Comparison of ENCODE assay signal across 26 cellular contexts in the genomic region with DNA sequence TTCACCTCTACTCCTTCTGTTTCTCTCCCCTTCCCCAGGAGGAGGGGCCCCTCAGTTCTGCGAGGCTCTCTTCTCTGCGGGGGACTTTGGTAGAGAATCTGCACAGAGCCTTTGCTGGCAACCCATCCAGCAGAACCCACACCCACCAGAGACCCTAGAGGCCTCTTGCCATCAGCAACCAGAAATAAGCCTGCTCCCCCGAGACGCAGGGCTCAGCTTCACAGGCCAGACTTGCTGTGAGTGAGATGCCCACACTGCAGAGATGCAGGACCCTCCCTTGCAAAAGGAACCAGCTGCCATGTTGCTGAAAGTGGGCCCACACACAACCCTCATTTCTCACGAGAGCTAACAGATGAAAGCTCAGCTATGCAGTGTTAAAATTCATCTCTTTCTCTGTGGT.
DNase-seq lines count a peak whose midpoint lies in the region; ATAC-seq, FAIRE-seq and TF ChIP-seq lines count a peak whose summit lies in the region.
"Had no signal": no experiment of that assay in that cellular context is flagged by ENCODE, and none has a peak within 500 bp of the region (broad histone marks: within the 10 kb centered on the region; RNA-seq: fewer than 3 reads in every experiment).

No MANE protein-coding gene starts in this region.

- CTCF ChIA-PET in IMR-90 (lab: Yijun Ruan, JAX), result interaction anchor here (0.6 kb wide), 1 partner anchor 432 kb away, joined by 3 read pairs; no protein-coding TSS in a partner anchor

- no peak overlapping the region for H2BK20ac ChIP-seq in IMR-90 (ENCODE audit: low read depth, low read length)

- no peak overlapping the region for H3K56ac ChIP-seq in IMR-90 (ENCODE audit: extremely low read depth, insufficient read depth, low read length)

- TF ChIP-seq POLR2A in IMR-90 (IDR thresholded peaks at IDR 0.05; ENCODE audit: low read depth, low read length), result no peak
- no peak for TF ChIP-seq POLR2A in H54 (IDR thresholded peaks at IDR 0.05; ENCODE audit: low read depth, low read length)

- no peak for FAIRE-seq in H54 (lab: Jason Lieb, UNC)
- FAIRE-seq: A204.1, GM12878 had no signal

- H4K5ac ChIP-seq in IMR-90 (ENCODE audit: low read depth, low read length), result no peak overlapping the region; the same call in 1 of the 2 replicates

- no peak overlapping the region for H2BK120ac ChIP-seq in IMR-90 (ENCODE audit: low read depth, low read length)

- no peak overlapping the region for H3K9ac ChIP-seq in IMR-90 (ENCODE audit: low read depth, low read length)
- H3K9ac ChIP-seq: KMS-11 had no signal

- no peak overlapping the region for H3K14ac ChIP-seq in IMR-90 (replicated peaks; ENCODE audit: low read depth, low read length)

- no peak overlapping the region for H3K4me2 ChIP-seq in IMR-90 (ENCODE audit: low read depth, low read length)
- H3K4me2 ChIP-seq: KMS-11 had no signal

- H3K4ac ChIP-seq in IMR-90 (ENCODE audit: low read depth, low read length), result no peak overlapping the region

- H3K4me3 Mint-ChIP-seq in osteocyte (ENCODE audit: unreplicated experiment), result no peak overlapping the region
- H3K4me3 Mint-ChIP-seq: CD8-positive, alpha-beta T cell; IgD-negative memory B cell had no signal

- H3K36me3 Mint-ChIP-seq in osteocyte (ENCODE audit: unreplicated experiment), result peaks cover 9% of the 10 kb centered on the region

- H3K27ac ChIP-seq in IMR-90 (ENCODE audit: insufficient read depth, low read length), result no peak overlapping the region
- H3K27ac ChIP-seq: KMS-11 had no signal

- BruUV-seq in IMR-90 (replicated peaks; lab: Mats Ljungman, UMichigan), result no TSS peak

- H3K9me3 ChIP-seq in IMR-90 (ENCODE audit: control insufficient read depth, insufficient read depth, low read length), result no peaks in the 10 kb centered on the region
- H3K9me3 ChIP-seq: Caco-2 had no signal

- no peaks in the 10 kb centered on the region for H3K9me1 ChIP-seq in IMR-90 (ENCODE audit: insufficient read depth, low read length)

- H3K4me3 ChIP-seq in IMR-90 (ENCODE audit: insufficient read depth, low read depth, low read length), result no peak overlapping the region
- no peak overlapping the region for H3K4me3 ChIP-seq in choroid plexus epithelial cell (ENCODE audit: low read depth, low read length)
- H3K4me3 ChIP-seq: GM12878 had no signal

- POLR2A ChIA-PET in IMR-90 (lab: Charles Lee; ENCODE audit: unreplicated experiment), result no interaction called here

- intact Hi-C loops in IMR-90 (cut with micrococcal nuclease), result no loop called here

- H4K8ac ChIP-seq in IMR-90 (ENCODE audit: low read depth in 2 of 2, low read length in 2 of 2), result no peak overlapping the region

- ATAC-seq in IMR-90 (ENCODE audit: low read depth), result peak; percentile 14; the same call in 1 of the 2 replicates
- ATAC-seq: CD8-positive, alpha-beta T cell; GM12878; HCT116 had no signal

- no peak overlapping the region for H2AK9ac ChIP-seq in IMR-90 (replicated peaks; ENCODE audit: low read depth, low read length, poor library complexity)

- no peak for DNase-seq in IMR-90
- peak; percentile 17 for DNase-seq in choroid plexus epithelial cell (ENCODE audit: low read depth)
- no peak for DNase-seq in osteocyte (ENCODE audit: extremely low spot score, unreplicated experiment)
- no peak for DNase-seq in activated T-cell treated with anti-CD3 and anti-CD28 coated beads for 4 hours
- DNase-seq in stimulated activated CD4-positive, alpha-beta T cell treated with anti-CD3 and anti-CD28 coated beads, Interleukin-2, amount 100 ng/mL, for 24 hours, result no peak
- DNase-seq in H54 (ENCODE audit: insufficient read length, low spot score), result no peak
- DNase-seq in occipital lobe (lab: John Stamatoyannopoulos, UW), result no peak
- DNase-seq: C1 segment of cervical spinal cord; Caco-2; CD8-positive, alpha-beta T cell; EL; GDM1; GOT3; MM.1S; NCI-H1694; NCI-H2029 treated with DMSO at 0.1 percent for 48 hours; NCI-H446 treated with DMSO at 0.1 percent for 48 hours; NCI-H526; NCI-H82; NK-92 treated with Interleukin-12 subunit alpha and Interleukin-12 subunit beta, amount 100 ng/mL, for 24 hours; PC-3 had no signal

- H3K36me3 ChIP-seq in IMR-90 (ENCODE audit: control insufficient read depth, insufficient read depth, low read length), result no peaks in the 10 kb centered on the region

- H3K18ac ChIP-seq in IMR-90 (ENCODE audit: low read depth, low read length), result no peak overlapping the region

- peaks cover 22% of the 10 kb centered on the region for H3K4me1 Mint-ChIP-seq in osteocyte (ENCODE audit: unreplicated experiment)
- H3K4me1 Mint-ChIP-seq: IgD-negative memory B cell had no signal

- H3K27ac Mint-ChIP-seq in osteocyte (ENCODE audit: unreplicated experiment), result peak overlapping the region; percentile 4
- H3K27ac Mint-ChIP-seq: CD8-positive, alpha-beta T cell; IgD-negative memory B cell had no signal

- no peaks in the 10 kb centered on the region for H3K79me1 ChIP-seq in IMR-90 (ENCODE audit: low read depth in 1 of 2, low read length in 2 of 2)

- H4K91ac ChIP-seq in IMR-90 (ENCODE audit: insufficient read depth, low read depth, low read length), result no peak overlapping the region

- H2BK5ac ChIP-seq in IMR-90 (ENCODE audit: low read depth, low read length, poor library complexity, severe bottlenecking), result no peak overlapping the region

- in situ Hi-C loops in IMR-90 (cut with MboI; ENCODE audit: low sequenced_read_pairs), result no loop called here

- no peaks in the 10 kb centered on the region for H4K20me1 ChIP-seq in IMR-90 (ENCODE audit: insufficient read depth, low read length)

- TF ChIP-seq CTCF in IMR-90 (conservative IDR thresholded peaks at IDR 0.05; ENCODE audit: low read depth, low read length), result no peak
- TF ChIP-seq CTCF in choroid plexus epithelial cell (conservative IDR thresholded peaks at IDR 0.05; ENCODE audit: low read depth, low read length), result no peak
- TF ChIP-seq CTCF in osteocyte (IDR thresholded peaks at IDR 0.05), result no peak

- H2AFZ ChIP-seq in IMR-90 (replicated peaks; ENCODE audit: low read length, poor library complexity), result no peak overlapping the region

- TF ChIP-seq RAD21 in IMR-90 (IDR thresholded peaks at IDR 0.05; ENCODE audit: low read length), result no peak

- H3K9me3 Mint-ChIP-seq in osteocyte (ENCODE audit: unreplicated experiment), result no peaks in the 10 kb centered on the region
- H3K9me3 Mint-ChIP-seq: CD8-positive, alpha-beta T cell; IgD-negative memory B cell had no signal

- no peak overlapping the region for H3K23ac ChIP-seq in IMR-90 (ENCODE audit: low read depth, low read length)

- dilution Hi-C loops in IMR-90 (cut with HindIII; ENCODE audit: low sequenced_read_pairs, unreplicated experiment), result no loop called here

- H2BK15ac ChIP-seq in IMR-90 (ENCODE audit: low read depth, low read length), result no peak overlapping the region

- no peak overlapping the region for H2AK5ac ChIP-seq in IMR-90 (ENCODE audit: low read depth, low read length)

- WGBS in IMR-90 (ENCODE audit: extremely low coverage in 2 of 2, insufficient read length in 1 of 2), 2 experiments, result 80% methylated on average over 1 of the region's 5 CpGs; no CpG with 5 or more reads in 1 of the 2 experiments

- peaks cover 3% of the 10 kb centered on the region for H3K27me3 Mint-ChIP-seq in osteocyte (ENCODE audit: unreplicated experiment)
- H3K27me3 Mint-ChIP-seq: IgD-negative memory B cell had no signal

- no peaks in the 10 kb centered on the region; the same call in 1 of the 2 replicates for H3K27me3 ChIP-seq in IMR-90 (ENCODE audit: control insufficient read depth, insufficient read depth, low read length)

- H3K4me1 ChIP-seq in IMR-90 (ENCODE audit: control insufficient read depth, insufficient read depth, low read length), result peaks cover 10% of the 10 kb centered on the region; the same call in 1 of the 2 replicates

TF ChIP-seq in IMR-90, 13 proteins besides CTCF, POLR2A, EP300 and RAD21:
- TF ChIP-seq BHLHE40 (IDR thresholded peaks at IDR 0.05; ENCODE audit: low read depth, low read length) (no peak), CHD1 (IDR thresholded peaks at IDR 0.05; ENCODE audit: low read depth, low read length) (no peak), CEBPB (IDR thresholded peaks at IDR 0.05; ENCODE audit: low read depth, low read length) (no peak), NFE2L2 (IDR thresholded peaks at IDR 0.05; ENCODE audit: low read depth, low read length) (no peak), RCOR1 (IDR thresholded peaks at IDR 0.05; ENCODE audit: insufficient replicate concordance, low read length) (no peak), MAZ (IDR thresholded peaks at IDR 0.05; ENCODE audit: borderline replicate concordance, low read depth, low read length) (no peak), RFX5 (IDR thresholded peaks at IDR 0.05; ENCODE audit: low read depth, low read length) (no peak), SMC3 (IDR thresholded peaks at IDR 0.05; ENCODE audit: low read depth, low read length) (no peak), MAFK (IDR thresholded peaks at IDR 0.05; ENCODE audit: low read depth, low read length) (no peak), MXI1 (IDR thresholded peaks at IDR 0.05; ENCODE audit: borderline replicate concordance, low read depth, low read length) (no peak), FOS (IDR thresholded peaks at IDR 0.05; ENCODE audit: low read depth, low read length) (no peak)
- TF ChIP-seq, protein P1, sequence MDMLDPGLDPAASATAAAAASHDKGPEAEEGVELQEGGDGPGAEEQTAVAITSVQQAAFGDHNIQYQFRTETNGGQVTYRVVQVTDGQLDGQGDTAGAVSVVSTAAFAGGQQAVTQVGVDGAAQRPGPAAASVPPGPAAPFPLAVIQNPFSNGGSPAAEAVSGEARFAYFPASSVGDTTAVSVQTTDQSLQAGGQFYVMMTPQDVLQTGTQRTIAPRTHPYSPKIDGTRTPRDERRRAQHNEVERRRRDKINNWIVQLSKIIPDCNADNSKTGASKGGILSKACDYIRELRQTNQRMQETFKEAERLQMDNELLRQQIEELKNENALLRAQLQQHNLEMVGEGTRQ (IDR thresholded peaks at IDR 0.05; ENCODE audit: low read depth, low read length), result no peak
- TF ChIP-seq, protein P2, sequence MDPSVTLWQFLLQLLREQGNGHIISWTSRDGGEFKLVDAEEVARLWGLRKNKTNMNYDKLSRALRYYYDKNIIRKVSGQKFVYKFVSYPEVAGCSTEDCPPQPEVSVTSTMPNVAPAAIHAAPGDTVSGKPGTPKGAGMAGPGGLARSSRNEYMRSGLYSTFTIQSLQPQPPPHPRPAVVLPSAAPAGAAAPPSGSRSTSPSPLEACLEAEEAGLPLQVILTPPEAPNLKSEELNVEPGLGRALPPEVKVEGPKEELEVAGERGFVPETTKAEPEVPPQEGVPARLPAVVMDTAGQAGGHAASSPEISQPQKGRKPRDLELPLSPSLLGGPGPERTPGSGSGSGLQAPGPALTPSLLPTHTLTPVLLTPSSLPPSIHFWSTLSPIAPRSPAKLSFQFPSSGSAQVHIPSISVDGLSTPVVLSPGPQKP (IDR thresholded peaks at IDR 0.05; ENCODE audit: borderline replicate concordance, low read depth, low read length), result no peak
